Comparison of ENCODE assay signal across 18 cellular contexts in the genomic region with DNA sequence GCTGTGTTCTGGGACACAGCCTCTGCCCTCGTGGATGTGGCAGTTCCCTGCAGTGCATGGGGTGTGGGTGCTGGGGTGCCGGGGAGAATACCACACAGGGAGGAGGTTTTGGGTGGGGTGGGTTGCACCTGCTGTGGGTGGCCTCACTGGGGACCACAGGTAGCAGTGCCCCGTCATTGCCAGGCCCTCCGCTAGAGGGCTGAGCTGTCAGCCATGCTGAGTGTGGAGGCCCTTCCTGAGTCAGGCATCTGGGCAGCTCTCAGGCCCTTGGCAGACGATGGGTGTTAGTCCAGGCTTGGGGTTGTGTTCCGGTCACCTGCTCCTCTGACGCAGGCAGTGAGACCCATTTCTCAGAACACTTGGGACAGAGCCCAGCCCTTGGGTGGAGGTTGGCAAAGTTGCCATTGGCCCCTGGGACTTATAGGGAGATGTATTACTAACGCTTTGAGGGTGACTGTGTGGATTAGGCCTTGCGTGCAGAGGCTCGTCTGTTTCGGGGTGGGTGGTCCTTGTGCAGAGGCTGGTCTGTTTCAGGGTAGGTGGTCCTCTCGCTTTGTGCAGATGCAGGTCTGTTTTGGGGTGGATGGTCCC. TPM values are rescaled to one million over a fixed set of nuclear protein-coding genes. Genes with fewer than 3 reads are reported as not detected.
A peak's percentile ranks its signal among the peaks of the same experiment; 100 is the strongest.
DNase-seq lines count a peak whose midpoint lies in the region; ATAC-seq and TF ChIP-seq lines count a peak whose summit lies in the region.
"Had no signal": no experiment of that assay in that cellular context is flagged by ENCODE, and none has a peak within 500 bp of the region (broad histone marks: within the 10 kb centered on the region; RNA-seq: fewer than 3 reads in every experiment).

No MANE protein-coding gene starts in this region.

- no peaks in the 10 kb centered on the region for H3K9me2 ChIP-seq in GM23248 (ENCODE audit: insufficient read depth)

- POLR2A ChIA-PET in WTC11 (lab: Charles Lee) (no interaction called here), Caco-2 (lab: Charles Lee) (no interaction called here)

- peaks cover 30% of the 10 kb centered on the region for H3K79me2 ChIP-seq in GM23248 (ENCODE audit: insufficient read depth)
- peaks cover 20% of the 10 kb centered on the region for H3K79me2 ChIP-seq in osteoblast (ENCODE audit: insufficient read depth, low read length)

- CTCF ChIA-PET in WTC11 (lab: Charles Lee) (interaction anchor here (0.9 kb wide), 1 partner anchor 292 kb away, joined by 4 read pairs; no protein-coding TSS in a partner anchor), Caco-2 (lab: Charles Lee) (no interaction called here)

- no peak overlapping the region for H3K4me3 Mint-ChIP-seq in WTC11
- no peak overlapping the region for H3K4me3 Mint-ChIP-seq in Caco-2 (ENCODE audit: unreplicated experiment)
- H3K4me3 Mint-ChIP-seq: activated CD4-positive, alpha-beta memory T cell treated with anti-CD3 and anti-CD28 coated beads for 36 hours; B cell had no signal

- H3K4me1 ChIP-seq in GM23248 (ENCODE audit: insufficient read depth) (no peaks in the 10 kb centered on the region), osteoblast (ENCODE audit: insufficient read depth, low read length) (peaks cover 5% of the 10 kb centered on the region), Caco-2 (no peaks in the 10 kb centered on the region)

- in situ Hi-C loops in GM23248 (cut with MboI): no loop called here

- H3K27me3 ChIP-seq in GM23248 (replicated peaks; ENCODE audit: insufficient read depth) (no peaks in the 10 kb centered on the region), osteoblast (ENCODE audit: insufficient read depth, low read length) (no peaks in the 10 kb centered on the region), Caco-2 (replicated peaks; ENCODE audit: control insufficient read depth, insufficient read depth, low read length) (no peaks in the 10 kb centered on the region)

- H4K20me1 ChIP-seq in GM23248 (ENCODE audit: insufficient read depth) (no peaks in the 10 kb centered on the region), osteoblast (ENCODE audit: insufficient read depth, low read length) (peaks cover 4% of the 10 kb centered on the region)

- H3K4me2 ChIP-seq in GM23248 (ENCODE audit: unreplicated experiment): no peak overlapping the region
- no peak overlapping the region for H3K4me2 ChIP-seq in osteoblast (ENCODE audit: insufficient read depth, low read length)

- no peaks in the 10 kb centered on the region for H3K27me3 Mint-ChIP-seq in WTC11 (ENCODE audit: low read depth)
- H3K27me3 Mint-ChIP-seq in Caco-2 (ENCODE audit: insufficient read depth, unreplicated experiment): no peaks in the 10 kb centered on the region
- H3K27me3 Mint-ChIP-seq: activated CD4-positive, alpha-beta memory T cell treated with anti-CD3 and anti-CD28 coated beads for 36 hours; B cell had no signal

- no peak overlapping the region for H3K9ac ChIP-seq in GM23248

- DNase-seq in GM23248 (peak; percentile 53), WTC11 (ENCODE audit: low spot score) (peak; percentile 39), fibroblast of the aortic adventitia (ENCODE audit: low read depth) (peak; percentile 91), osteoblast (ENCODE audit: insufficient read length, low spot score, missing footprints) (peak; percentile 90), Caco-2 (no peak)
- DNase-seq in stimulated activated naive CD4-positive, alpha-beta T cell (lab: John Stamatoyannopoulos, UW): no peak
- DNase-seq: activated CD4-positive, alpha-beta memory T cell treated with anti-CD3 and anti-CD28 coated beads for 36 hours; activated gamma-delta T cell treated with Interleukin-2 at 50 U/mL for 16 hours; DMS79 treated with DMSO at 0.1 percent for 48 hours; mucosa of descending colon; NCI-H1417; NCI-H510A treated with DMSO at 0.1 percent for 48 hours; stimulated activated CD4-positive, alpha-beta T cell treated with anti-CD3 and anti-CD28 coated beads, Interleukin-4, amount 100 ng/mL, for 1 hour; stimulated activated naive CD4-positive, alpha-beta T cell treated with Interleukin-2 at 50 U/mL for 16 hours; T-helper 9 cell had no signal

- H2AFZ ChIP-seq in GM23248 (no peak overlapping the region), osteoblast (ENCODE audit: low read length) (no peak overlapping the region)

- H3K9me3 ChIP-seq in GM23248 (ENCODE audit: low read depth) (no peaks in the 10 kb centered on the region), osteoblast (ENCODE audit: low read depth, low read length) (no peaks in the 10 kb centered on the region), Caco-2 (no peaks in the 10 kb centered on the region)
- H3K9me3 ChIP-seq: mucosa of descending colon had no signal

- H3K36me3 Mint-ChIP-seq in WTC11: peaks cover 57% of the 10 kb centered on the region
- peaks cover 42% of the 10 kb centered on the region for H3K36me3 Mint-ChIP-seq in Caco-2 (ENCODE audit: insufficient read depth, unreplicated experiment)

- no peaks in the 10 kb centered on the region for H3K9me3 Mint-ChIP-seq in WTC11
- no peaks in the 10 kb centered on the region for H3K9me3 Mint-ChIP-seq in Caco-2 (ENCODE audit: unreplicated experiment)
- H3K9me3 Mint-ChIP-seq: activated CD4-positive, alpha-beta memory T cell treated with anti-CD3 and anti-CD28 coated beads for 36 hours had no signal

- H3K4me1 Mint-ChIP-seq in WTC11 (no peaks in the 10 kb centered on the region), Caco-2 (ENCODE audit: low read depth, unreplicated experiment) (no peaks in the 10 kb centered on the region)
- H3K4me1 Mint-ChIP-seq: B cell had no signal

- H3K27ac ChIP-seq in GM23248 (no peak overlapping the region), osteoblast (ENCODE audit: low read depth, low read length) (peak overlapping the region; percentile 61)

- intact Hi-C loops in Caco-2 (cut with micrococcal nuclease; ENCODE audit: unreplicated experiment): no loop called here

- TF ChIP-seq CTCF in WTC11 (IDR thresholded peaks at IDR 0.05) (no peak), fibroblast of the aortic adventitia (IDR thresholded peaks at IDR 0.05; ENCODE audit: insufficient read depth, low read length) (peak; percentile 59), osteoblast (IDR thresholded peaks at IDR 0.05; ENCODE audit: extremely low read depth, low read depth, low read length) (peak; percentile 43), Caco-2 (IDR thresholded peaks at IDR 0.05; ENCODE audit: insufficient read depth in 1 of 2, low read depth in 1 of 2, low read length in 1 of 2, severe bottlenecking in 1 of 2, unreplicated experiment in 1 of 2) (peak in 1 of 2 experiments; percentile 12)

- H3F3A ChIP-seq in GM23248 (ENCODE audit: insufficient read depth): no peaks in the 10 kb centered on the region

- ATAC-seq in WTC11 (no peak; the same call in 1 of the 2 replicates), GM21786 (IDR thresholded peaks at IDR 0.05; ENCODE audit: unreplicated experiment) (no peak), GM21825 (IDR thresholded peaks at IDR 0.05; ENCODE audit: unreplicated experiment) (no peak)
- ATAC-seq: mucosa of descending colon had no signal

- no TSS peak for BruUV-seq in Caco-2 (replicated peaks; lab: Mats Ljungman, UMichigan)

- WGBS in GM23248 (ENCODE audit: low coverage in 1 of 2, low lambda C conversion rate in 2 of 2, missing lambda C conversion rate in 2 of 2), 2 experiments: 73 to 78% methylated on average over 10 to 12 of the region's 12 CpGs

- H3K36me3 ChIP-seq in GM23248 (ENCODE audit: low read depth) (peaks cover 28% of the 10 kb centered on the region), osteoblast (ENCODE audit: insufficient read depth, low read length) (peaks cover 55% of the 10 kb centered on the region), Caco-2 (ENCODE audit: control insufficient read depth, insufficient read depth, low read length) (peaks cover 4% of the 10 kb centered on the region)

- H3K27ac Mint-ChIP-seq in WTC11: no peak overlapping the region
- H3K27ac Mint-ChIP-seq in Caco-2 (ENCODE audit: unreplicated experiment): no peak overlapping the region
- H3K27ac Mint-ChIP-seq: activated CD4-positive, alpha-beta memory T cell treated with anti-CD3 and anti-CD28 coated beads for 36 hours; B cell had no signal

- H3K4me3 ChIP-seq in GM23248 (no peak overlapping the region), fibroblast of the aortic adventitia (ENCODE audit: low read depth, low read length) (no peak overlapping the region), osteoblast (ENCODE audit: insufficient read depth, low read length) (no peak overlapping the region), Caco-2 (ENCODE audit: low read depth, low read length) (no peak overlapping the region)
- H3K4me3 ChIP-seq: mucosa of descending colon had no signal

TF ChIP-seq in WTC11, 78 proteins besides CTCF, POLR2A, EP300 and RAD21:
- no peak for TF ChIP-seq NFATC4 (CRISPR knock-in tag; IDR thresholded peaks at IDR 0.05)
- no peak for TF ChIP-seq JAZF1 (CRISPR knock-in tag; IDR thresholded peaks at IDR 0.05)

RNA-seq across cellular contexts. Expression of gene PCNT, which starts 23.9 kb away (rescaled TPM):
- total RNA-seq in GM23248 (2014; rRNA removed; shearing (Covaris generic)): 14.9 and 26.7 TPM in 2 replicates
- polyA plus RNA-seq in GM23248 (2016; fragmentation: Nextera tagmentation; extraction: Ambion mirVana): 21.8 and 23.8 TPM in 2 replicates
- total RNA-seq in WTC11 (2021) (40.6 to 46.4 TPM (median 41.0 TPM) in 3 replicates), fibroblast of the aortic adventitia (ENCODE audit: low replicate concordance) (27.8 and 40.3 TPM in 2 replicates), osteoblast (19.2 and 23.0 TPM in 2 replicates), Caco-2 (2022) (38.4 and 44.2 TPM in 2 replicates)

RNA-seq across cellular contexts. Expression of gene C21orf58, which starts 24.2 kb away (rescaled TPM):
- 4.2 and 7.0 TPM in 2 replicates for total RNA-seq in GM23248 (2014; rRNA removed; shearing (Covaris generic))
- 3.2 and 3.7 TPM in 2 replicates for polyA plus RNA-seq in GM23248 (2016; fragmentation: Nextera tagmentation; extraction: Ambion mirVana)
- total RNA-seq in WTC11 (2021) (31.5 to 35.1 TPM (median 32.7 TPM) in 3 replicates), fibroblast of the aortic adventitia (ENCODE audit: low replicate concordance) (3.6 and 10.2 TPM in 2 replicates), osteoblast (2.2 and 3.2 TPM in 2 replicates), Caco-2 (2022) (17.7 and 18.6 TPM in 2 replicates)

Comparison
In these comparisons a context has a peak if more than half of its experiments do, and no peak if none do; other contexts are left out.
1. DNase-seq: peak in GM23248 (single experiment), WTC11 (single experiment), fibroblast of the aortic adventitia (single experiment) and osteoblast (single experiment); none in stimulated activated naive CD4-positive, alpha-beta T cell (0 of 6) and Caco-2 (0 of 2).